In the genomic region with DNA sequence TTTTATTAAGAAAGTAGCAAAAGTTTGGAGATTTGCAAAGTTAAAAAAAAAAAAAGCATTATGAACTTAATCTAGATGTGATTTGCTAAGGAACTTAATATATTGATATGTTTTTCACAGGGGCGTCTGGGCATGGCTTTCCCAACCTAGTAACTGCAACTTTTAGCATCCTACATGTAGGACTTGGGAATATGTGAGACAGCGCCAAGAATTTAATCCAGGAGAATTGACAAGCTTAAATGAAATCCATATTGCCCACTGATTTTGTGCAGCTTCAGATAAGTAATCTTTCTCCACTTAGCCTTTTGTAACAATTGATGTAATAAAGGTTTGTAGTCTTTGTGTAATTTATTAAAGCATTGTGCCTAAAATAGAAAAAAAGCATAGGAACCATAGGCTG, we compare ENCODE assay signal across 8 cellular contexts. TPM values are rescaled to one million over a fixed set of nuclear protein-coding genes. Genes with fewer than 3 reads are reported as not detected.
DNase-seq lines count a peak whose midpoint lies in the region; ATAC-seq and TF ChIP-seq lines count a peak whose summit lies in the region.

No MANE protein-coding gene starts in this region.

- WGBS in suprapubic skin: 15% methylated on average over 2 of the region's 2 CpGs

- no peaks in the 10 kb centered on the region for H3K27me3 ChIP-seq in suprapubic skin

- TF ChIP-seq CTCF in suprapubic skin (IDR thresholded peaks at IDR 0.05): no peak

- intact Hi-C loops in activated T-helper 2 cell treated with anti-CD3 and anti-CD28 coated beads, Interferon-gamma antibody, Interleukin-2, Interleukin-4, amounts not matched to agents 10 μg/mL and 5 μg/mL and 100 μg/mL, durations not matched to agents 14 hours and 24 hours and 36 hours (cut with micrococcal nuclease): loop anchor here (2.0 to 10.0 kb wide), 4 partner anchors 207 to 889 kb away; a partner anchor contains a TSS

- peaks cover 39% of the 10 kb centered on the region for H3K4me1 ChIP-seq in suprapubic skin

- H3K36me3 ChIP-seq in suprapubic skin: peaks cover 20% of the 10 kb centered on the region

- DNase-seq in T-helper 1 cell (no peak), immature natural killer cell (no peak), suprapubic skin (ENCODE audit: low spot score in 2 of 2) (no peak), NCI-H1930 (lab: John Stamatoyannopoulos, UW) (no peak), NCI-H1105 (lab: John Stamatoyannopoulos, UW) (no peak)
- no peak for DNase-seq in activated T-helper 2 cell treated with anti-CD3 and anti-CD28 coated beads, Interferon-gamma antibody, Interleukin-2, Interleukin-4, amounts not matched to agents 10 μg/mL and 5 μg/mL and 100 μg/mL, durations not matched to agents 14 hours and 24 hours and 36 hours (ENCODE audit: low spot score)

- H3K9me3 ChIP-seq in suprapubic skin: no peaks in the 10 kb centered on the region

- no peaks in the 10 kb centered on the region for H3K27me3 Mint-ChIP-seq in T-helper 1 cell treated with Interleukin-12 subunit alpha and Interleukin-12 subunit beta and Interleukin-4 antibody, amounts not matched to agents 30 μg/mL and 1 μg/mL, for 36 hours (ENCODE audit: low read depth)
- no peaks in the 10 kb centered on the region for H3K27me3 Mint-ChIP-seq in activated T-helper 2 cell treated with anti-CD3 and anti-CD28 coated beads, Interferon-gamma antibody, Interleukin-2, Interleukin-4, amounts not matched to agents 10 μg/mL and 5 μg/mL and 100 μg/mL, durations not matched to agents 14 hours and 24 hours and 36 hours (ENCODE audit: low read depth)
- H3K27me3 Mint-ChIP-seq in immature natural killer cell (ENCODE audit: low read depth in 3 of 3): peaks cover 27 to 32% (median 31%) of the 10 kb centered on the region in 3 donors

- H3K27ac Mint-ChIP-seq in T-helper 1 cell treated with Interleukin-12 subunit alpha and Interleukin-12 subunit beta and Interleukin-4 antibody, amounts not matched to agents 30 μg/mL and 1 μg/mL, for 36 hours: peak overlapping the region; percentile 92
- H3K27ac Mint-ChIP-seq in activated T-helper 2 cell treated with anti-CD3 and anti-CD28 coated beads, Interferon-gamma antibody, Interleukin-2, Interleukin-4, amounts not matched to agents 10 μg/mL and 5 μg/mL and 100 μg/mL, durations not matched to agents 14 hours and 24 hours and 36 hours: peak overlapping the region; percentile 100
- H3K27ac Mint-ChIP-seq in immature natural killer cell: peak overlapping the region; percentile 98 to 100 (median 100)

- peaks cover 31% of the 10 kb centered on the region for H3K4me1 Mint-ChIP-seq in T-helper 1 cell treated with Interleukin-12 subunit alpha and Interleukin-12 subunit beta and Interleukin-4 antibody, amounts not matched to agents 30 μg/mL and 1 μg/mL, for 36 hours (ENCODE audit: low read depth)
- H3K4me1 Mint-ChIP-seq in activated T-helper 2 cell treated with anti-CD3 and anti-CD28 coated beads, Interferon-gamma antibody, Interleukin-2, Interleukin-4, amounts not matched to agents 10 μg/mL and 5 μg/mL and 100 μg/mL, durations not matched to agents 14 hours and 24 hours and 36 hours (ENCODE audit: low read depth): peaks cover 29% of the 10 kb centered on the region
- peaks cover 52 to 57% of the 10 kb centered on the region in 2 donors for H3K4me1 Mint-ChIP-seq in immature natural killer cell

- no peak for TF ChIP-seq POLR2A in suprapubic skin (IDR thresholded peaks at IDR 0.05)

- no peaks in the 10 kb centered on the region for H3K9me3 Mint-ChIP-seq in T-helper 1 cell treated with Interleukin-12 subunit alpha and Interleukin-12 subunit beta and Interleukin-4 antibody, amounts not matched to agents 30 μg/mL and 1 μg/mL, for 36 hours
- no peaks in the 10 kb centered on the region for H3K9me3 Mint-ChIP-seq in activated T-helper 2 cell treated with anti-CD3 and anti-CD28 coated beads, Interferon-gamma antibody, Interleukin-2, Interleukin-4, amounts not matched to agents 10 μg/mL and 5 μg/mL and 100 μg/mL, durations not matched to agents 14 hours and 24 hours and 36 hours
- peaks cover 0 to 2% (median 0%) of the 10 kb centered on the region in 6 donors for H3K9me3 Mint-ChIP-seq in immature natural killer cell

- ATAC-seq in HG03025 (IDR thresholded peaks at IDR 0.05; ENCODE audit: low FRiP score, unreplicated experiment): no peak

- peak overlapping the region; percentile 93 for H3K4me3 ChIP-seq in suprapubic skin

- H3K27ac ChIP-seq in suprapubic skin: peak overlapping the region; percentile 100

- no peak for TF ChIP-seq EP300 in suprapubic skin (IDR thresholded peaks at IDR 0.05)

- peak overlapping the region; percentile 90 for H3K4me3 Mint-ChIP-seq in T-helper 1 cell treated with Interleukin-12 subunit alpha and Interleukin-12 subunit beta and Interleukin-4 antibody, amounts not matched to agents 30 μg/mL and 1 μg/mL, for 36 hours
- peak overlapping the region; percentile 98 for H3K4me3 Mint-ChIP-seq in activated T-helper 2 cell treated with anti-CD3 and anti-CD28 coated beads, Interferon-gamma antibody, Interleukin-2, Interleukin-4, amounts not matched to agents 10 μg/mL and 5 μg/mL and 100 μg/mL, durations not matched to agents 14 hours and 24 hours and 36 hours (ENCODE audit: low read depth)
- peak overlapping the region; percentile 93 to 99 (median 97) for H3K4me3 Mint-ChIP-seq in immature natural killer cell

- H3K36me3 Mint-ChIP-seq in T-helper 1 cell treated with Interleukin-12 subunit alpha and Interleukin-12 subunit beta and Interleukin-4 antibody, amounts not matched to agents 30 μg/mL and 1 μg/mL, for 36 hours (ENCODE audit: low read depth): peaks cover 46% of the 10 kb centered on the region
- peaks cover 70% of the 10 kb centered on the region for H3K36me3 Mint-ChIP-seq in activated T-helper 2 cell treated with anti-CD3 and anti-CD28 coated beads, Interferon-gamma antibody, Interleukin-2, Interleukin-4, amounts not matched to agents 10 μg/mL and 5 μg/mL and 100 μg/mL, durations not matched to agents 14 hours and 24 hours and 36 hours (ENCODE audit: low read depth)
- peaks cover 7 to 15% (median 9%) of the 10 kb centered on the region in 3 donors for H3K36me3 Mint-ChIP-seq in immature natural killer cell

RNA-seq across cellular contexts. Expression of a gene that starts 1.0 kb away (rescaled TPM):
- 69.3 and 69.5 TPM in 2 replicates for total RNA-seq in activated T-helper 2 cell treated with anti-CD3 and anti-CD28 coated beads, Interferon-gamma antibody, Interleukin-2, Interleukin-4, amounts not matched to agents 10 μg/mL and 5 μg/mL and 100 μg/mL, durations not matched to agents 14 hours and 24 hours and 36 hours
- polyA plus RNA-seq in immature natural killer cell: 10 to 100 TPM; 31.0 to 61.9 (median 33.1) TPM
- 10 to 100 TPM; 10.8 to 31.2 (median 20.3) TPM for total RNA-seq in suprapubic skin
